In genomic region chr4:89056292-89056952, GRCh38 we compare ENCODE assay signal across 8 cellular contexts. TPM values are rescaled to one million over a fixed set of nuclear protein-coding genes. Genes with fewer than 3 reads are reported as not detected.
DNase-seq lines count a peak whose midpoint lies in the region; ATAC-seq and TF ChIP-seq lines count a peak whose summit lies in the region.

No MANE protein-coding gene starts in this region.

- CTCF ChIA-PET in PC-9 (lab: Charles Lee) = no interaction called here
- CTCF ChIA-PET in activated CD4-positive, alpha-beta T cell treated with anti-CD3 and anti-CD28 coated beads for 36 hours (lab: Charles Lee) = interaction anchor here (1.0 to 1.1 kb wide), 2 partner anchors 10 to 11 kb away, joined by 4 to 5 read pairs; no protein-coding TSS in a partner anchor

- H3K4me2 ChIP-seq in PC-9 = peak overlapping the region; percentile 70

- H3K9me3 ChIP-seq in PC-9 (ENCODE audit: insufficient read depth, low read depth) (no peaks in the 10 kb centered on the region), heart right ventricle (peaks cover 0 to 9% (median 0%) of the 10 kb centered on the region in 11 donors)

- H3K9me3 Mint-ChIP-seq in activated CD4-positive, alpha-beta T cell treated with anti-CD3 and anti-CD28 coated beads for 36 hours (ENCODE audit: low read depth) = peaks cover 10% of the 10 kb centered on the region

- 28 to 39% methylated on average over 2 of the region's 2 CpGs for WGBS in heart right ventricle, 2 donors

- peaks cover 9% of the 10 kb centered on the region for H3K27me3 Mint-ChIP-seq in activated CD4-positive, alpha-beta T cell treated with anti-CD3 and anti-CD28 coated beads for 36 hours

- POLR2A ChIA-PET in PC-9 (lab: Charles Lee; ENCODE audit: unreplicated experiment) = no interaction called here
- POLR2A ChIA-PET in activated CD4-positive, alpha-beta T cell treated with anti-CD3 and anti-CD28 coated beads for 36 hours (lab: Charles Lee) = no interaction called here

- peaks cover 36% of the 10 kb centered on the region for H3K4me1 Mint-ChIP-seq in activated CD4-positive, alpha-beta T cell treated with anti-CD3 and anti-CD28 coated beads for 36 hours

- no TSS peak for BruUV-seq in PC-9 (replicated peaks; lab: Mats Ljungman, UMichigan)

- H3K9me2 ChIP-seq in PC-9 (ENCODE audit: insufficient read depth) = no peaks in the 10 kb centered on the region

- intact Hi-C loops in PC-9 (cut with micrococcal nuclease; ENCODE audit: unreplicated experiment) (no loop called here), heart right ventricle (cut with DNase I) (loop anchor here in 1 of 10 donors (2.0 kb wide), 1 partner anchor 54 kb away; the partner anchor contains the start of gene TIGD2)
- intact Hi-C loops in activated CD4-positive, alpha-beta T cell treated with anti-CD3 and anti-CD28 coated beads for 36 hours (cut with DNase I, micrococcal nuclease) = no loop called here

- no peak overlapping the region for H3K4me3 Mint-ChIP-seq in activated CD4-positive, alpha-beta T cell treated with anti-CD3 and anti-CD28 coated beads for 36 hours

- H3F3A ChIP-seq in PC-9 (ENCODE audit: insufficient read depth, low read depth) = no peaks in the 10 kb centered on the region

- H3K27me3 ChIP-seq in PC-9 (ENCODE audit: insufficient read depth, low read depth) (no peaks in the 10 kb centered on the region), heart right ventricle (no peaks in the 10 kb centered on the region)

- TF ChIP-seq CTCF in PC-9 (conservative IDR thresholded peaks at IDR 0.05) = no peak
- TF ChIP-seq CTCF in heart right ventricle (IDR thresholded peaks at IDR 0.05) = no peak

- H3K4me3 ChIP-seq in PC-9 (peak overlapping the region; percentile 58), heart right ventricle (peak overlapping the region; percentile 18 to 60 (median 46)), skin epidermis (peak overlapping the region; percentile 12 to 45 (median 25))

- H3K27ac ChIP-seq in PC-9 = peak overlapping the region; percentile 44; the same call in 1 of the 2 replicates
- peak overlapping the region in 8 of 10 donors; percentile 37 to 66 (median 57) for H3K27ac ChIP-seq in heart right ventricle
- peak overlapping the region in 18 of 21 experiments; percentile 19 to 79 (median 64) for H3K27ac ChIP-seq in skin epidermis

- H3K79me2 ChIP-seq in PC-9 (ENCODE audit: low read depth) = peaks cover 5% of the 10 kb centered on the region

- H3K36me3 Mint-ChIP-seq in activated CD4-positive, alpha-beta T cell treated with anti-CD3 and anti-CD28 coated beads for 36 hours (ENCODE audit: low read depth) = no peaks in the 10 kb centered on the region

- H3K4me1 ChIP-seq in PC-9 (replicated peaks; ENCODE audit: insufficient read depth) (peaks cover 15% of the 10 kb centered on the region; the same call in 1 of the 2 replicates), heart right ventricle (peaks cover 0 to 26% (median 16%) of the 10 kb centered on the region in 9 donors)

- H2AFZ ChIP-seq in PC-9 = peak overlapping the region; percentile 87

- H3K36me3 ChIP-seq in PC-9 (ENCODE audit: low read depth) (no peaks in the 10 kb centered on the region), heart right ventricle (no peaks in the 10 kb centered on the region)

- H4K20me1 ChIP-seq in PC-9 (ENCODE audit: insufficient read depth) = no peaks in the 10 kb centered on the region

- no peak for DNase-seq in PC-9
- no peak for DNase-seq in heart right ventricle
- no peak for DNase-seq in activated CD4-positive, alpha-beta T cell treated with anti-CD3 and anti-CD28 coated beads for 36 hours
- DNase-seq in foreskin melanocyte = no peak
- no peak for DNase-seq in DMS153 (lab: John Stamatoyannopoulos, UW)

- ATAC-seq in GM19395 (IDR thresholded peaks at IDR 0.05; ENCODE audit: unreplicated experiment) (peak; percentile 59), heart right ventricle (peak; percentile 69 to 86 (median 78)), GM21576 (IDR thresholded peaks at IDR 0.05; ENCODE audit: unreplicated experiment) (no peak)
- no peak for ATAC-seq in activated CD4-positive, alpha-beta T cell treated with anti-CD3 and anti-CD28 coated beads for 36 hours

- no peak overlapping the region for H3K27ac Mint-ChIP-seq in activated CD4-positive, alpha-beta T cell treated with anti-CD3 and anti-CD28 coated beads for 36 hours

RNA-seq across cellular contexts. Expression of gene FAM13A, which starts 0.6 kb away (rescaled TPM):
- 19.3 and 26.7 TPM in 2 replicates for total RNA-seq in PC-9 (2021)
- 10 to 100 TPM in 9 of 10 donors, 1 to 10 TPM in 1; 6.7 to 18.4 (median 14.9) TPM for total RNA-seq in heart right ventricle
- 10 to 100 TPM in 1 of 2 donors, 1 to 10 TPM in 1; 2.4 to 12.1 TPM for polyA plus RNA-seq in heart right ventricle
- 1 to 10 TPM; 5.0 to 5.1 TPM for total RNA-seq in activated CD4-positive, alpha-beta T cell treated with anti-CD3 and anti-CD28 coated beads for 36 hours

RNA-seq across cellular contexts. Expression of gene TIGD2, which starts 54.9 kb away (rescaled TPM):
- total RNA-seq in PC-9 (2021) (10.9 and 11.5 TPM in 2 replicates), heart right ventricle (1 to 10 TPM; 1.2 to 2.8 (median 2.0) TPM)
- 1 to 10 TPM; 1.2 to 1.3 TPM for polyA plus RNA-seq in heart right ventricle
- 1 to 10 TPM; 2.1 to 2.3 TPM for total RNA-seq in activated CD4-positive, alpha-beta T cell treated with anti-CD3 and anti-CD28 coated beads for 36 hours

Comparison
In these comparisons a context has a peak if more than half of its experiments do, and no peak if none do; other contexts are left out.
1. ATAC-seq: peak in GM19395 (single experiment) and heart right ventricle (8 of 8); none in activated CD4-positive, alpha-beta T cell treated with anti-CD3 and anti-CD28 coated beads for 36 hours (single experiment) and GM21576 (single experiment).
2. Peak in every context shown above with its lines, with median percentiles within 50 percentile points of each other: H3K27ac ChIP-seq and H3K4me3 ChIP-seq.